20 cellular contexts compared by ENCODE assay signal in genomic region chr5:166251786-166252185, GRCh38.
"Had no signal": no experiment of that assay in that cellular context is flagged by ENCODE, and none has a peak within 500 bp of the region (broad histone marks: within the 10 kb centered on the region; RNA-seq: fewer than 3 reads in every experiment).

No MANE protein-coding gene starts in this region.

- H3K4me3 ChIP-seq: coronary artery, sigmoid colon, skin epidermis, stomach, thoracic aorta, transverse colon had no signal

- ATAC-seq: naive thymus-derived CD4-positive, alpha-beta T cell had no signal

- H3K4me1 ChIP-seq: sigmoid colon, stomach, transverse colon had no signal

- H3K36me3 Mint-ChIP-seq: naive thymus-derived CD4-positive, alpha-beta T cell had no signal

- H3K27ac ChIP-seq: coronary artery, neutrophil, sigmoid colon, skin epidermis, stomach, thoracic aorta, transverse colon had no signal

- FAIRE-seq: endothelial cell of umbilical vein, islet of Langerhans had no signal

- H3K27me3 Mint-ChIP-seq: naive thymus-derived CD4-positive, alpha-beta T cell had no signal

- H3K27ac Mint-ChIP-seq: endodermal cell; naive thymus-derived CD4-positive, alpha-beta T cell had no signal

- H3K9me3 ChIP-seq: neutrophil, sigmoid colon, stomach, thoracic aorta, transverse colon had no signal

- H3K9me3 Mint-ChIP-seq: endodermal cell had no signal

- H3K36me3 ChIP-seq: neutrophil, sigmoid colon, stomach, thoracic aorta, transverse colon had no signal

- H3K4me3 Mint-ChIP-seq: endodermal cell; naive thymus-derived CD4-positive, alpha-beta T cell had no signal

- DNase-seq: effector CD4-positive, alpha-beta T cell; endodermal cell; foreskin melanocyte; head of caudate nucleus; hippocampal formation; kidney glomerular epithelial cell; naive thymus-derived CD4-positive, alpha-beta T cell; sigmoid colon; stimulated activated CD4-positive, alpha-beta T cell treated with anti-CD3 and anti-CD28 coated beads, Interleukin-2, amount 100 ng/mL, for 24 hours; stimulated activated CD4-positive, alpha-beta T cell treated with anti-CD3 and anti-CD28 coated beads, Interleukin-4, amount 100 ng/mL, for 4 hours; stimulated activated naive CD4-positive, alpha-beta T cell; stomach; substantia nigra; transverse colon had no signal

- H3K27me3 ChIP-seq: neutrophil, sigmoid colon, stomach, transverse colon had no signal

- H3K4me1 Mint-ChIP-seq: naive thymus-derived CD4-positive, alpha-beta T cell had no signal
